ENCODE assay signal across 1 cellular context in genomic region chr2:165074884-165075283, GRCh38.
TF ChIP-seq lines count a peak whose summit lies in the region.

No MANE protein-coding gene starts in this region.

TF ChIP-seq in H1, 55 proteins besides CTCF, POLR2A, EP300 and RAD21 (continued from another document):
- TF ChIP-seq SIX5 (IDR thresholded peaks at IDR 0.05; ENCODE audit: low read depth, low read length) (no peak), SUZ12 (IDR thresholded peaks at IDR 0.05; ENCODE audit: low read length) (no peak), CREB1 (IDR thresholded peaks at IDR 0.05) (no peak), SIN3A (conservative IDR thresholded peaks at IDR 0.05 in 1 of 2, IDR thresholded peaks at IDR 0.05 in 1 of 2; ENCODE audit: low read depth in 1 of 2, low read length in 2 of 2) (no peak), TAF1 (IDR thresholded peaks at IDR 0.05; ENCODE audit: low read depth, low read length) (no peak), NRF1 (IDR thresholded peaks at IDR 0.05; ENCODE audit: low read depth, low read length) (no peak), BCL11A (IDR thresholded peaks at IDR 0.05; ENCODE audit: low read depth in 2 of 2, low read length in 2 of 2) (no peak), GABPA (IDR thresholded peaks at IDR 0.05; ENCODE audit: borderline replicate concordance, insufficient read depth, low read length) (no peak)
- TF ChIP-seq, protein P1, sequence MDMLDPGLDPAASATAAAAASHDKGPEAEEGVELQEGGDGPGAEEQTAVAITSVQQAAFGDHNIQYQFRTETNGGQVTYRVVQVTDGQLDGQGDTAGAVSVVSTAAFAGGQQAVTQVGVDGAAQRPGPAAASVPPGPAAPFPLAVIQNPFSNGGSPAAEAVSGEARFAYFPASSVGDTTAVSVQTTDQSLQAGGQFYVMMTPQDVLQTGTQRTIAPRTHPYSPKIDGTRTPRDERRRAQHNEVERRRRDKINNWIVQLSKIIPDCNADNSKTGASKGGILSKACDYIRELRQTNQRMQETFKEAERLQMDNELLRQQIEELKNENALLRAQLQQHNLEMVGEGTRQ (IDR thresholded peaks at IDR 0.05; ENCODE audit: low read length), result no peak
